In genomic region chr22:46454910-46455269, GRCh38 we compare ENCODE assay signal across 2 cellular contexts.
TF ChIP-seq lines count a peak whose summit lies in the region.

No MANE protein-coding gene starts in this region.

TF ChIP-seq in IMR-90, 13 proteins besides CTCF, POLR2A, EP300 and RAD21:
- TF ChIP-seq NFE2L2 (IDR thresholded peaks at IDR 0.05; ENCODE audit: low read depth, low read length), result no peak
- TF ChIP-seq SMC3 (IDR thresholded peaks at IDR 0.05; ENCODE audit: low read depth, low read length), result no peak
- TF ChIP-seq MAZ (IDR thresholded peaks at IDR 0.05; ENCODE audit: borderline replicate concordance, low read depth, low read length), result no peak
- no peak for TF ChIP-seq MAFK (IDR thresholded peaks at IDR 0.05; ENCODE audit: low read depth, low read length)
- TF ChIP-seq FOS (IDR thresholded peaks at IDR 0.05; ENCODE audit: low read depth, low read length), result no peak
- TF ChIP-seq CEBPB (IDR thresholded peaks at IDR 0.05; ENCODE audit: low read depth, low read length), result no peak
- no peak for TF ChIP-seq ELK1 (IDR thresholded peaks at IDR 0.05; ENCODE audit: borderline replicate concordance, low read depth, low read length)
- TF ChIP-seq BHLHE40 (IDR thresholded peaks at IDR 0.05; ENCODE audit: low read depth, low read length), result no peak
- TF ChIP-seq CHD1 (IDR thresholded peaks at IDR 0.05; ENCODE audit: low read depth, low read length), result no peak
- no peak for TF ChIP-seq USF2 (IDR thresholded peaks at IDR 0.05; ENCODE audit: low read depth, low read length)
- TF ChIP-seq RCOR1 (IDR thresholded peaks at IDR 0.05; ENCODE audit: insufficient replicate concordance, low read length), result no peak
- no peak for TF ChIP-seq RFX5 (IDR thresholded peaks at IDR 0.05; ENCODE audit: low read depth, low read length)
- no peak for TF ChIP-seq MXI1 (IDR thresholded peaks at IDR 0.05; ENCODE audit: borderline replicate concordance, low read depth, low read length)

TF ChIP-seq in WTC11, 78 proteins besides CTCF, POLR2A, EP300 and RAD21:
- TF ChIP-seq TP53 (CRISPR knock-in tag; IDR thresholded peaks at IDR 0.05) (no peak), ZNF138 (CRISPR knock-in tag; conservative IDR thresholded peaks at IDR 0.05) (no peak), PREB (CRISPR knock-in tag; IDR thresholded peaks at IDR 0.05; ENCODE audit: borderline replicate concordance) (no peak), ATF2 (CRISPR knock-in tag; IDR thresholded peaks at IDR 0.05; ENCODE audit: borderline replicate concordance, low read depth) (no peak)
